8 cellular contexts compared by ENCODE assay signal in genomic region chr3:15063656-15064286, GRCh38. TPM values are rescaled to one million over a fixed set of nuclear protein-coding genes. Genes with fewer than 3 reads are reported as not detected.
DNase-seq lines count a peak whose midpoint lies in the region; TF ChIP-seq lines count a peak whose summit lies in the region.

No MANE protein-coding gene starts in this region.

- H3K27me3 Mint-ChIP-seq in CD8-positive, alpha-beta memory T cell: no peaks in the 10 kb centered on the region
- H3K27me3 Mint-ChIP-seq in osteocyte (ENCODE audit: unreplicated experiment): no peaks in the 10 kb centered on the region

- TF ChIP-seq EP300 in esophagus muscularis mucosa (IDR thresholded peaks at IDR 0.05): no peak

- H3K4me3 Mint-ChIP-seq in CD8-positive, alpha-beta memory T cell: peak overlapping the region; percentile 93 to 99 (median 97)
- H3K4me3 Mint-ChIP-seq in osteocyte (ENCODE audit: unreplicated experiment): peak overlapping the region; percentile 96

- H3K27ac ChIP-seq in CD8-positive, alpha-beta memory T cell (ENCODE audit: low read depth, low read length): peak overlapping the region; percentile 83
- H3K27ac ChIP-seq in Peyer's patch (peak overlapping the region; percentile 81 to 91 (median 86)), esophagus muscularis mucosa (replicated peaks in 1 of 4) (peak overlapping the region in 2 of 4 donors; percentile 1 to 82)

- CTCF ChIA-PET in CD8-positive, alpha-beta memory T cell (lab: Charles Lee): interaction anchor here (0.7 to 2.4 kb wide), 4 partner anchors 8 to 117 kb away, joined by 3 to 11 read pairs (median 3); no protein-coding TSS in a partner anchor

- H3K9me3 Mint-ChIP-seq in CD8-positive, alpha-beta memory T cell: no peaks in the 10 kb centered on the region
- H3K9me3 Mint-ChIP-seq in osteocyte (ENCODE audit: unreplicated experiment): no peaks in the 10 kb centered on the region

- intact Hi-C loops in esophagus muscularis mucosa (cut with DNase I): no loop called here

- no peaks in the 10 kb centered on the region for H3K9me3 ChIP-seq in CD8-positive, alpha-beta memory T cell (ENCODE audit: low read length)
- H3K9me3 ChIP-seq in Peyer's patch: no peaks in the 10 kb centered on the region
- no peaks in the 10 kb centered on the region for H3K9me3 ChIP-seq in esophagus muscularis mucosa

- peaks cover 30 to 37% (median 37%) of the 10 kb centered on the region in 3 donors for H3K4me1 Mint-ChIP-seq in CD8-positive, alpha-beta memory T cell
- peaks cover 20% of the 10 kb centered on the region for H3K4me1 Mint-ChIP-seq in osteocyte (ENCODE audit: unreplicated experiment)

- WGBS in esophagus muscularis mucosa: 85% methylated on average over 13 of the region's 13 CpGs

- POLR2A ChIA-PET in CD8-positive, alpha-beta memory T cell (lab: Charles Lee): interaction anchor here (1.6 to 2.6 kb wide), 2 partner anchors 9 to 35 kb away, joined by 5 to 19 read pairs; partner anchors contain the start of gene RBSN

- TF ChIP-seq POLR2A in Peyer's patch (IDR thresholded peaks at IDR 0.05) (no peak), esophagus muscularis mucosa (IDR thresholded peaks at IDR 0.05; ENCODE audit: low read depth) (no peak)

- peaks cover 16% of the 10 kb centered on the region for H3K4me1 ChIP-seq in CD8-positive, alpha-beta memory T cell (ENCODE audit: insufficient read depth, low read length)
- H3K4me1 ChIP-seq in Peyer's patch: peaks cover 0 to 14% (median 6%) of the 10 kb centered on the region in 4 donors
- H3K4me1 ChIP-seq in esophagus muscularis mucosa: peaks cover 13 to 26% (median 22%) of the 10 kb centered on the region in 4 donors

- H3K4me3 ChIP-seq in CD8-positive, alpha-beta memory T cell (ENCODE audit: low read length): peak overlapping the region; percentile 65
- H3K4me3 ChIP-seq in Peyer's patch (peak overlapping the region; percentile 73 to 93 (median 82)), esophagus muscularis mucosa (peak overlapping the region; percentile 78 to 98 (median 90))

- H3K36me3 Mint-ChIP-seq in CD8-positive, alpha-beta memory T cell: peaks cover 0 to 20% (median 1%) of the 10 kb centered on the region in 3 donors
- H3K36me3 Mint-ChIP-seq in osteocyte (ENCODE audit: unreplicated experiment): peaks cover 7% of the 10 kb centered on the region

- TF ChIP-seq CTCF in Peyer's patch (IDR thresholded peaks at IDR 0.05): no peak
- TF ChIP-seq CTCF in esophagus muscularis mucosa (IDR thresholded peaks at IDR 0.05): no peak
- TF ChIP-seq CTCF in osteocyte (IDR thresholded peaks at IDR 0.05): no peak

- H3K27ac Mint-ChIP-seq in CD8-positive, alpha-beta memory T cell: peak overlapping the region in 7 of 8 donors; percentile 47 to 98 (median 85)
- H3K27ac Mint-ChIP-seq in osteocyte (ENCODE audit: unreplicated experiment): peak overlapping the region; percentile 83

- peaks cover 10% of the 10 kb centered on the region for H3K36me3 ChIP-seq in CD8-positive, alpha-beta memory T cell (ENCODE audit: insufficient read depth, low read length)
- H3K36me3 ChIP-seq in Peyer's patch: peaks cover 0 to 8% (median 0%) of the 10 kb centered on the region in 3 donors
- H3K36me3 ChIP-seq in esophagus muscularis mucosa: peaks cover 4 to 9% (median 7%) of the 10 kb centered on the region in 4 donors

- no peak for DNase-seq in CD8-positive, alpha-beta memory T cell
- no peak for DNase-seq in Peyer's patch
- DNase-seq in esophagus muscularis mucosa (ENCODE audit: extremely low spot score): no peak
- no peak for DNase-seq in osteocyte (ENCODE audit: extremely low spot score, unreplicated experiment)
- no peak for DNase-seq in medulla oblongata (ENCODE audit: extremely low spot score)
- DNase-seq in cerebellar cortex (ENCODE audit: low spot score): no peak
- no peak for DNase-seq in foreskin melanocyte
- no peak for DNase-seq in stimulated activated CD4-positive, alpha-beta T cell treated with anti-CD3 and anti-CD28 coated beads, Interleukin-2, amount 100 ng/mL, for 48 hours

- H3K27me3 ChIP-seq in CD8-positive, alpha-beta memory T cell (ENCODE audit: insufficient read depth, low read length, poor library complexity, severe bottlenecking): no peaks in the 10 kb centered on the region
- no peaks in the 10 kb centered on the region for H3K27me3 ChIP-seq in Peyer's patch
- H3K27me3 ChIP-seq in esophagus muscularis mucosa: no peaks in the 10 kb centered on the region

RNA-seq across cellular contexts. Expression of gene MRPS25, which starts 1.3 kb away (rescaled TPM):
- total RNA-seq in CD8-positive, alpha-beta memory T cell: 10 to 100 TPM; 82.7 to 84.7 TPM
- 20.2 TPM for polyA plus RNA-seq in CD8-positive, alpha-beta memory T cell
- 100 to 1,000 TPM in 1 of 4 donors, 10 to 100 TPM in 3; 49.6 to 120 (median 94.2) TPM for total RNA-seq in Peyer's patch
- total RNA-seq in esophagus muscularis mucosa: 10 to 100 TPM; 17.6 to 32.3 (median 23.6) TPM
- 47.2 and 50.0 TPM in 2 replicates for total RNA-seq in osteocyte

RNA-seq across cellular contexts. Expression of gene RBSN, which starts 35.2 kb away (rescaled TPM):
- total RNA-seq in CD8-positive, alpha-beta memory T cell: 10 to 100 TPM; 12.2 to 12.5 TPM
- polyA plus RNA-seq in CD8-positive, alpha-beta memory T cell: 19.0 TPM
- 10 to 100 TPM; 17.2 to 94.9 (median 32.1) TPM for total RNA-seq in Peyer's patch
- 10 to 100 TPM; 31.6 to 45.7 (median 39.0) TPM for total RNA-seq in esophagus muscularis mucosa
- total RNA-seq in osteocyte: 28.6 and 29.8 TPM in 2 replicates
